ENCODE assay signal across 28 cellular contexts in genomic region chr6:76839505-76839904, GRCh38.
"Had no signal": no experiment of that assay in that cellular context is flagged by ENCODE, and none has a peak within 500 bp of the region (broad histone marks: within the 10 kb centered on the region; RNA-seq: fewer than 3 reads in every experiment).

No MANE protein-coding gene starts in this region.

- ATAC-seq: effector memory CD8-positive, alpha-beta T cell; esophagus mucosa; foreskin keratinocyte; gastrocnemius medialis; gastroesophageal sphincter; heart left ventricle; heart right ventricle had no signal

- H3K27me3 ChIP-seq: colonic mucosa, dorsolateral prefrontal cortex, esophagus muscularis mucosa, esophagus squamous epithelium, foreskin keratinocyte, gastrocnemius medialis, gastroesophageal sphincter, heart left ventricle, heart right ventricle had no signal

- DNase-seq: colonic mucosa; cortex of kidney; dermis blood vessel endothelial cell; dorsolateral prefrontal cortex; effector CD4-positive, alpha-beta T cell; effector CD8-positive, alpha-beta T cell; effector memory CD4-positive, alpha-beta T cell; effector memory CD8-positive, alpha-beta T cell; endodermal cell; erythroblast; esophagus squamous epithelium; foreskin fibroblast; foreskin keratinocyte; foreskin melanocyte; gastrocnemius medialis; glutamatergic neuron; head of caudate nucleus; heart left ventricle; heart right ventricle had no signal

- H3K9me3 ChIP-seq: colonic mucosa, esophagus muscularis mucosa, esophagus squamous epithelium, gastrocnemius medialis, gastroesophageal sphincter had no signal

- FAIRE-seq: colon, endometrium, endothelial cell of umbilical vein, frontal cortex had no signal

- H3K27ac ChIP-seq: colonic mucosa, coronary artery, dorsolateral prefrontal cortex, epithelial cell of prostate, esophagus muscularis mucosa, esophagus squamous epithelium, foreskin keratinocyte, gastrocnemius medialis, gastroesophageal sphincter, heart left ventricle, heart right ventricle had no signal

- H3K36me3 ChIP-seq: colonic mucosa, esophagus muscularis mucosa, esophagus squamous epithelium, gastrocnemius medialis, gastroesophageal sphincter, heart left ventricle, heart right ventricle had no signal

- H3K4me1 ChIP-seq: colonic mucosa, esophagus muscularis mucosa, esophagus squamous epithelium, gastrocnemius medialis, gastroesophageal sphincter had no signal

- H3K4me3 ChIP-seq: colonic mucosa, coronary artery, dorsolateral prefrontal cortex, esophagus muscularis mucosa, esophagus squamous epithelium, gastrocnemius medialis, gastroesophageal sphincter, heart left ventricle, heart right ventricle had no signal
